Comparison of ENCODE assay signal across 36 cellular contexts in the genomic region with DNA sequence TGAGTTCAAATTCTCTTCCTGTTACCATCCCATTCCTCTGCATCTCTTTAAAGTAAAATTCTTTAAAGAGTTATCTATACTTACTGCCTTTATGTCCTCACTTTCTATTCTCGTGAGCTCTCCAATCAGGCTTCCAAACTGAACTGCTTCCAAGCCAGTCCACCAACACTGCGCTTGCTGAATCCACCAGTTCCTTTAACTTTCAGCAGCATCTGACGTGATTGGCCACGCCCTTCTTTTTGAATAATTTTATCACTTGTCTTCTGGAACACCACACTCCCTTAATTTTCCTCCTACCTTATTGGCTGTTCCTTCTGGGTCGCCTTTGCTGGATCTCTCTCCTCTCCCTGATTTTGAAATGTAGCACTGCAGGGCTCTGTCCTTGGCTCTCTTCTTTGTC. TPM values are rescaled to one million over a fixed set of nuclear protein-coding genes. Genes with fewer than 3 reads are reported as not detected.
"Had no signal": no experiment of that assay in that cellular context is flagged by ENCODE, and none has a peak within 500 bp of the region (broad histone marks: within the 10 kb centered on the region; RNA-seq: fewer than 3 reads in every experiment).

A gene (minus strand): TSS at position 170 of the 400 bp plus-strand sequence. CDS start 4,170 bp downstream, outside the sequence.

- ATAC-seq: activated CD8-positive, alpha-beta T cell treated with anti-CD3 and anti-CD28 coated beads for 36 hours; activated naive CD4-positive, alpha-beta T cell treated with anti-CD3 and anti-CD28 coated beads, Interleukin-2, amount 50 U/mL, for 72 hours; activated T-cell treated with anti-CD3 and anti-CD28 coated beads, Interleukin-2, amount 50 U/mL, for 4 hours; activated T-cell treated with anti-CD3 and anti-CD28 coated beads, Interleukin-2, amount 50 U/mL, for 72 hours; activated T-helper 17 cell treated with anti-CD3 and anti-CD28 coated beads, Interleukin-2, amount 50 U/mL, for 72 hours; body of pancreas had no signal

- H3K4me1 Mint-ChIP-seq: activated B cell treated with CpG ODN at 0.5 μM for 24 hours; activated CD4-positive, alpha-beta T cell treated with anti-CD3 and anti-CD28 coated beads, Interleukin-2, amount 10 ng/mL, durations not matched to agents 24 days and 14 days; activated naive CD8-positive, alpha-beta T cell treated with anti-CD3 and anti-CD28 coated beads for 36 hours; activated T-helper 17 cell treated with anti-CD3 and anti-CD28 coated beads, Interleukin-2, amount 50 U/mL, for 72 hours had no signal

- DNase-seq: activated B cell treated with CpG ODN at 0.5 μM for 24 hours; activated CD4-positive, alpha-beta memory T cell treated with anti-CD3 and anti-CD28 coated beads for 36 hours; activated CD4-positive, alpha-beta T cell treated with anti-CD3 and anti-CD28 coated beads for 4 hours; activated CD4-positive, alpha-beta T cell treated with anti-CD3 and anti-CD28 coated beads, Interleukin-2, amount 10 ng/mL, durations not matched to agents 24 days and 14 days; activated CD4-positive, alpha-beta T cell treated with anti-CD3 and anti-CD28 coated beads, Interleukin-2, amount 50 U/mL, for 1 hour; activated CD4-positive, alpha-beta T cell treated with anti-CD3 and anti-CD28 coated beads, Interleukin-2, amount 50 U/mL, for 4 hours; activated CD4-positive, CD25-positive, alpha-beta regulatory T cell treated with anti-CD3 and anti-CD28 coated beads, Interleukin-2, amount 50 U/mL, for 72 hours; activated CD8-positive, alpha-beta memory T cell treated with anti-CD3 and anti-CD28 coated beads, Interleukin-2, amount 50 U/mL, for 4 hours; activated CD8-positive, alpha-beta T cell treated with anti-CD3 and anti-CD28 coated beads for 36 hours; activated effector memory CD4-positive, alpha-beta T cell treated with anti-CD3 and anti-CD28 coated beads, Interleukin-2, amount 50 U/mL, for 16 hours; activated gamma-delta T cell treated with Interleukin-2 at 50 U/mL for 16 hours; activated naive CD4-positive, alpha-beta T cell; activated naive CD4-positive, alpha-beta T cell treated with anti-CD3 and anti-CD28 coated beads for 36 hours; activated naive CD4-positive, alpha-beta T cell treated with anti-CD3 and anti-CD28 coated beads, Interleukin-2, amount 50 U/mL, for 16 hours; activated naive CD8-positive, alpha-beta T cell treated with anti-CD3 and anti-CD28 coated beads for 36 hours; activated T-cell treated with anti-CD3 and anti-CD28 coated beads for 4 hours; activated T-cell treated with anti-CD3 and anti-CD28 coated beads, Interleukin-2, amount 50 U/mL, for 1 hour; activated T-cell treated with anti-CD3 and anti-CD28 coated beads, Interleukin-2, amount 50 U/mL, for 4 hours; activated T-cell treated with anti-CD3 and anti-CD28 coated beads, Interleukin-2, amount 50 U/mL, for 72 hours; adrenal gland; amniotic stem cell; aorta; body of pancreas; brain microvascular endothelial cell; central memory CD4-positive, alpha-beta T cell; T-helper 2 cell; T-helper 9 cell had no signal

- H3K4me3 ChIP-seq: adrenal gland, body of pancreas, breast epithelium had no signal

- H3K27me3 ChIP-seq: body of pancreas, brain microvascular endothelial cell had no signal

- H3K27ac Mint-ChIP-seq: activated B cell treated with CpG ODN at 0.5 μM for 24 hours; activated CD4-positive, alpha-beta memory T cell treated with anti-CD3 and anti-CD28 coated beads for 36 hours; activated CD4-positive, alpha-beta T cell treated with anti-CD3 and anti-CD28 coated beads, Interleukin-2, amount 10 ng/mL, durations not matched to agents 24 days and 14 days; activated CD8-positive, alpha-beta T cell treated with anti-CD3 and anti-CD28 coated beads for 36 hours; activated naive CD4-positive, alpha-beta T cell treated with anti-CD3 and anti-CD28 coated beads for 36 hours; activated naive CD4-positive, alpha-beta T cell treated with anti-CD3 and anti-CD28 coated beads, Interleukin-2, amount 50 U/mL, for 72 hours; activated naive CD8-positive, alpha-beta T cell treated with anti-CD3 and anti-CD28 coated beads for 36 hours; activated T-cell treated with anti-CD3 and anti-CD28 coated beads, Interleukin-2, amount 50 U/mL, for 72 hours; activated T-helper 1 cell treated with anti-CD3 and anti-CD28 coated beads, Interleukin-12 subunit alpha, Interleukin-12 subunit beta, Interleukin-2, Interleukin-4 antibody, amounts not matched to agents 30 ng/mL and 10 ng/mL and 1 ng/mL, durations not matched to agents 14 hours and 24 hours and 36 hours; activated T-helper 17 cell treated with anti-CD3 and anti-CD28 coated beads, Interleukin-2, amount 50 U/mL, for 72 hours; T-helper 2 cell treated with Interferon-gamma antibody and Interleukin-4, amounts not matched to agents 5 μg/mL and 100 μg/mL, for 36 hours had no signal

- H3K27me3 Mint-ChIP-seq: activated CD4-positive, alpha-beta memory T cell treated with anti-CD3 and anti-CD28 coated beads for 36 hours; activated CD8-positive, alpha-beta T cell treated with anti-CD3 and anti-CD28 coated beads for 36 hours; activated naive CD8-positive, alpha-beta T cell treated with anti-CD3 and anti-CD28 coated beads for 36 hours had no signal

- H3K36me3 Mint-ChIP-seq: activated CD4-positive, alpha-beta memory T cell treated with anti-CD3 and anti-CD28 coated beads for 36 hours; activated naive CD4-positive, alpha-beta T cell treated with anti-CD3 and anti-CD28 coated beads, Interleukin-2, amount 50 U/mL, for 72 hours; activated naive CD8-positive, alpha-beta T cell treated with anti-CD3 and anti-CD28 coated beads for 36 hours had no signal

- H3K4me1 ChIP-seq: adrenal gland, body of pancreas, breast epithelium had no signal

- H3K36me3 ChIP-seq: adrenal gland, brain microvascular endothelial cell, breast epithelium had no signal

- H3K9me3 ChIP-seq: adrenal gland, body of pancreas, breast epithelium had no signal

- H3K27ac ChIP-seq: adrenal gland, body of pancreas, brain microvascular endothelial cell, breast epithelium, VCaP had no signal

- H3K9me3 Mint-ChIP-seq: activated B cell treated with CpG ODN at 0.5 μM for 24 hours; activated CD4-positive, alpha-beta memory T cell treated with anti-CD3 and anti-CD28 coated beads for 36 hours; activated CD4-positive, alpha-beta T cell treated with anti-CD3 and anti-CD28 coated beads, Interleukin-2, amount 10 ng/mL, durations not matched to agents 24 days and 14 days; activated CD8-positive, alpha-beta T cell treated with anti-CD3 and anti-CD28 coated beads for 36 hours; activated naive CD4-positive, alpha-beta T cell treated with anti-CD3 and anti-CD28 coated beads for 36 hours; activated naive CD4-positive, alpha-beta T cell treated with anti-CD3 and anti-CD28 coated beads, Interleukin-2, amount 50 U/mL, for 72 hours; activated naive CD8-positive, alpha-beta T cell treated with anti-CD3 and anti-CD28 coated beads for 36 hours; activated T-cell treated with anti-CD3 and anti-CD28 coated beads, Interleukin-2, amount 50 U/mL, for 4 hours; activated T-cell treated with anti-CD3 and anti-CD28 coated beads, Interleukin-2, amount 50 U/mL, for 72 hours; activated T-helper 1 cell treated with anti-CD3 and anti-CD28 coated beads, Interleukin-12 subunit alpha, Interleukin-12 subunit beta, Interleukin-2, Interleukin-4 antibody, amounts not matched to agents 30 ng/mL and 10 ng/mL and 1 ng/mL, durations not matched to agents 14 hours and 24 hours and 36 hours; activated T-helper 17 cell treated with anti-CD3 and anti-CD28 coated beads, Interleukin-2, amount 50 U/mL, for 72 hours; T-helper 2 cell treated with Interferon-gamma antibody and Interleukin-4, amounts not matched to agents 5 μg/mL and 100 μg/mL, for 36 hours had no signal

- H3K4me3 Mint-ChIP-seq: activated B cell treated with CpG ODN at 0.5 μM for 24 hours; activated CD4-positive, alpha-beta memory T cell treated with anti-CD3 and anti-CD28 coated beads for 36 hours; activated CD4-positive, alpha-beta T cell treated with anti-CD3 and anti-CD28 coated beads, Interleukin-2, amount 10 ng/mL, durations not matched to agents 24 days and 14 days; activated CD8-positive, alpha-beta T cell treated with anti-CD3 and anti-CD28 coated beads for 36 hours; activated naive CD4-positive, alpha-beta T cell treated with anti-CD3 and anti-CD28 coated beads for 36 hours; activated naive CD8-positive, alpha-beta T cell treated with anti-CD3 and anti-CD28 coated beads for 36 hours; activated T-cell treated with anti-CD3 and anti-CD28 coated beads, Interleukin-2, amount 50 U/mL, for 4 hours; activated T-cell treated with anti-CD3 and anti-CD28 coated beads, Interleukin-2, amount 50 U/mL, for 72 hours; activated T-helper 1 cell treated with anti-CD3 and anti-CD28 coated beads, Interleukin-12 subunit alpha, Interleukin-12 subunit beta, Interleukin-2, Interleukin-4 antibody, amounts not matched to agents 30 ng/mL and 10 ng/mL and 1 ng/mL, durations not matched to agents 14 hours and 24 hours and 36 hours; activated T-helper 17 cell treated with anti-CD3 and anti-CD28 coated beads, Interleukin-2, amount 50 U/mL, for 72 hours; T-helper 2 cell treated with Interferon-gamma antibody and Interleukin-4, amounts not matched to agents 5 μg/mL and 100 μg/mL, for 36 hours had no signal

RNA-seq across cellular contexts. Expression of the gene that starts here (rescaled TPM):
- total RNA-seq: activated B cell treated with CpG ODN at 0.5 μM for 24 hours; activated CD4-positive, alpha-beta memory T cell treated with anti-CD3 and anti-CD28 coated beads for 36 hours; activated CD4-positive, alpha-beta T cell treated with anti-CD3 and anti-CD28 coated beads, Interleukin-2, amount 10 ng/mL, durations not matched to agents 24 days and 14 days; activated CD8-positive, alpha-beta memory T cell treated with anti-CD3 and anti-CD28 coated beads for 36 hours; activated CD8-positive, alpha-beta T cell treated with anti-CD3 and anti-CD28 coated beads for 36 hours; activated naive CD4-positive, alpha-beta T cell treated with anti-CD3 and anti-CD28 coated beads for 36 hours; activated naive CD4-positive, alpha-beta T cell treated with anti-CD3 and anti-CD28 coated beads, Interleukin-2, amount 50 U/mL, for 72 hours; activated naive CD8-positive, alpha-beta T cell treated with anti-CD3 and anti-CD28 coated beads for 36 hours; activated T-cell treated with anti-CD3 and anti-CD28 coated beads, Interleukin-2, amount 50 U/mL, for 4 hours; activated T-cell treated with anti-CD3 and anti-CD28 coated beads, Interleukin-2, amount 50 U/mL, for 72 hours; activated T-helper 1 cell treated with anti-CD3 and anti-CD28 coated beads, Interleukin-12 subunit alpha, Interleukin-12 subunit beta, Interleukin-2, Interleukin-4 antibody, amounts not matched to agents 30 ng/mL and 10 ng/mL and 1 ng/mL, durations not matched to agents 14 hours and 24 hours and 36 hours; activated T-helper 17 cell treated with anti-CD3 and anti-CD28 coated beads, Interleukin-2, amount 50 U/mL, for 72 hours; aorta; astrocyte; body of pancreas; T-helper 1 cell treated with Interleukin-12 subunit alpha and Interleukin-12 subunit beta and Interleukin-4 antibody, amounts not matched to agents 30 ng/mL and 1 ng/mL, for 36 hours had no signal
- polyA plus RNA-seq: aorta had no signal
